ENCODE assay signal across 16 cellular contexts in the genomic region with DNA sequence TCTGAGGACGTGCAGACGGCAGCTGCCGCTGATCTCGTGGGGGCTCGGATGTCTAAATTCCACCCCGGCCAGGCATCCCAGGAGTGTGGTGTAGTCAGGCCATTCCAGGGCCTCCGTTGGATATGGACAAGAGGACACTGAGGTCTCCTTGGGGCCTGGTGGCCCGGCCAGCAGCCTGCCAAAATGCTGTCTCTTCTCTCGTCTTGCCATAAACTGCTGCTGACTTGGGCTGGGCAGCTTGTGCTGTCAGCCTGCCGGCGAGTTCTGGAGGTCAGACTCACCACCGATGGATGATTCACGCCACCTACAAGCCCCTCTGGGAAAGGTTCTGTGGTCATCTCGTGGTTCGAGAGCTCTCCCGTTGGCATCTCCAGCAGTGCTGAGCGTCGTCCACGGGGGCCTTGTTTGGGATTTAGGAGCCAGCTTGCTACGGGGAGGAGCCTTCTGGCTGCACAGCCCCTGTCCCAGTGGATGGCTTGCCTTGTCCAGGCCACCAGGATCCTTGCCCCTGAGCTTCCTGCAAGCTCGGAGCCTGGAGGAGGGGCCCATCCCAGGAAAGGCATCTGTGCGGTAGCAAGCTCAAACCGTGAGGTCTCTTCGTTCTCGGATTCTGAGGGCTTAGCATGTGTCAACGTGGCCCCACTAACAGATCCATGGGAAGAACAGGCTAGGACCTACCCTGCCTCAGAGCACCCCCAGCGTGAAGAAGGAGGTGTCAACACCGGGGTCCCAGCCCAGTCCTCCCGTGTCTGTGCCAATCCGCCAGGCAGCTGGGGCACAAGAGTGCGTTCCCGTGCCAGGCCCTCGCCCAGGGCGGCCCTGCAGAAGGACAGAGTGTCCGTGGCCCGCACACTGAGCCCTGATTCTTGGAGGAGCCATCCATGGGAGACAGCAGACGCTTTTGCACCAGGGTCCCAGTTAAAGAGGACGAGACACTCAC.
"Had no signal": no experiment of that assay in that cellular context is flagged by ENCODE, and none has a peak within 500 bp of the region (broad histone marks: within the 10 kb centered on the region; RNA-seq: fewer than 3 reads in every experiment).

No MANE protein-coding gene starts in this region.

- H3K36me3 Mint-ChIP-seq: naive thymus-derived CD8-positive, alpha-beta T cell had no signal

- H3K27ac ChIP-seq: SJCRH30 had no signal

- H3K9me3 Mint-ChIP-seq: activated T-cell treated with anti-CD3 and anti-CD28 coated beads, Interleukin-2, amount 50 U/mL, for 24 hours; T-helper 2 cell treated with Interferon-gamma antibody and Interleukin-4, amounts not matched to agents 5 μg/mL and 100 μg/mL, for 36 hours had no signal

- H3K36me3 ChIP-seq: SJCRH30 had no signal

- ATAC-seq: activated CD8-positive, alpha-beta memory T cell treated with anti-CD3 and anti-CD28 coated beads, Interleukin-2, amount 10 ng/mL, durations not matched to agents 7 days and 5 days; effector memory CD8-positive, alpha-beta T cell; naive thymus-derived CD8-positive, alpha-beta T cell had no signal

- H3K4me3 ChIP-seq: SJCRH30, tibial nerve had no signal

- H3K9me3 ChIP-seq: SJCRH30 had no signal

- H3K27me3 Mint-ChIP-seq: activated CD8-positive, alpha-beta memory T cell treated with anti-CD3 and anti-CD28 coated beads, Interleukin-2, amount 10 ng/mL, durations not matched to agents 7 days and 5 days had no signal

- H3K4me1 ChIP-seq: SJCRH30 had no signal

- FAIRE-seq: small intestine had no signal

- H3K4me3 Mint-ChIP-seq: activated CD8-positive, alpha-beta memory T cell treated with anti-CD3 and anti-CD28 coated beads, Interleukin-2, amount 10 ng/mL, durations not matched to agents 7 days and 5 days; activated T-cell treated with anti-CD3 and anti-CD28 coated beads, Interleukin-2, amount 50 U/mL, for 24 hours; effector memory CD8-positive, alpha-beta T cell; naive thymus-derived CD8-positive, alpha-beta T cell; T-helper 2 cell treated with Interferon-gamma antibody and Interleukin-4, amounts not matched to agents 5 μg/mL and 100 μg/mL, for 36 hours had no signal

- H3K27ac Mint-ChIP-seq: activated CD8-positive, alpha-beta memory T cell treated with anti-CD3 and anti-CD28 coated beads, Interleukin-2, amount 10 ng/mL, durations not matched to agents 7 days and 5 days; activated T-cell treated with anti-CD3 and anti-CD28 coated beads, Interleukin-2, amount 50 U/mL, for 24 hours; effector memory CD8-positive, alpha-beta T cell; naive thymus-derived CD8-positive, alpha-beta T cell; T-helper 2 cell treated with Interferon-gamma antibody and Interleukin-4, amounts not matched to agents 5 μg/mL and 100 μg/mL, for 36 hours had no signal

- H3K27me3 ChIP-seq: SJCRH30, tibial nerve had no signal

- DNase-seq: activated CD4-positive, alpha-beta T cell treated with anti-CD3 and anti-CD28 coated beads for 1 hour; activated CD4-positive, alpha-beta T cell treated with anti-CD3 and anti-CD28 coated beads, Interleukin-2, amount 50 U/mL, for 48 hours; activated CD8-positive, alpha-beta memory T cell treated with anti-CD3 and anti-CD28 coated beads, Interleukin-2, amount 10 ng/mL, durations not matched to agents 7 days and 5 days; activated gamma-delta T cell; activated T-cell treated with anti-CD3 and anti-CD28 coated beads, Interleukin-2, amount 50 U/mL, for 24 hours; central memory CD4-positive, alpha-beta T cell; cortex of kidney; effector memory CD8-positive, alpha-beta T cell; erythroblast; hippocampal formation; kidney glomerular epithelial cell; SJCRH30; small intestine had no signal
